In genomic region chr12:56629459-56630179, GRCh38 we compare ENCODE assay signal across 8 cellular contexts. TPM values are rescaled to one million over a fixed set of nuclear protein-coding genes. Genes with fewer than 3 reads are reported as not detected.
DNase-seq lines count a peak whose midpoint lies in the region; ATAC-seq and TF ChIP-seq lines count a peak whose summit lies in the region.

No MANE protein-coding gene starts in this region.

- no peaks in the 10 kb centered on the region for H3K9me3 Mint-ChIP-seq in activated naive CD4-positive, alpha-beta T cell treated with anti-CD3 and anti-CD28 coated beads, Interleukin-2, amount 50 U/mL, for 72 hours

- H3F3A ChIP-seq in PC-3 (ENCODE audit: low read length, unreplicated experiment) = no peaks in the 10 kb centered on the region

- under 1% methylated on average over 43 of the region's 46 CpGs for WGBS in prostate gland

- no peaks in the 10 kb centered on the region for H3K9me2 ChIP-seq in PC-3 (replicated peaks; ENCODE audit: low read length)

- peaks cover 6% of the 10 kb centered on the region; the same call in 1 of the 2 replicates for H4K20me1 ChIP-seq in PC-3 (ENCODE audit: low read length)

- peak overlapping the region; percentile 89 for H3K27ac ChIP-seq in AG04450 (ENCODE audit: low read depth, low read length)
- peak overlapping the region; percentile 53 for H3K27ac ChIP-seq in PC-3 (ENCODE audit: low read length)
- peak overlapping the region; percentile 98 for H3K27ac ChIP-seq in prostate gland

- BruUV-seq in PC-3 (replicated peaks; lab: Mats Ljungman, UMichigan) = no TSS peak

- POLR2A ChIA-PET in AG04450 (lab: Yijun Ruan, JAX) (interaction anchor here (0.6 to 1.5 kb wide), 3 partner anchors 7 to 37 kb away, joined by 4 to 5 read pairs (median 5); no protein-coding TSS in a partner anchor), PC-3 (lab: Charles Lee; ENCODE audit: unreplicated experiment) (no interaction called here)

- H3K4me2 ChIP-seq in PC-3 (ENCODE audit: low read length) = peak overlapping the region; percentile 87

- H3K27ac Mint-ChIP-seq in activated naive CD4-positive, alpha-beta T cell treated with anti-CD3 and anti-CD28 coated beads, Interleukin-2, amount 50 U/mL, for 72 hours = peak overlapping the region; percentile 70 to 95

- peaks cover 92% of the 10 kb centered on the region for H3K79me2 ChIP-seq in PC-3 (ENCODE audit: low read length)

- peaks cover 17 to 30% of the 10 kb centered on the region in 2 donors for H3K36me3 Mint-ChIP-seq in activated naive CD4-positive, alpha-beta T cell treated with anti-CD3 and anti-CD28 coated beads, Interleukin-2, amount 50 U/mL, for 72 hours

- no peaks in the 10 kb centered on the region for H3K27me3 ChIP-seq in AG04450 (ENCODE audit: control insufficient read depth, insufficient read depth, low read length)
- no peaks in the 10 kb centered on the region for H3K27me3 ChIP-seq in PC-3 (ENCODE audit: low read length)
- no peaks in the 10 kb centered on the region for H3K27me3 ChIP-seq in prostate gland (replicated peaks; ENCODE audit: insufficient read depth)

- peak; percentile 26 for ATAC-seq in PC-3
- peak; percentile 14 to 60 for ATAC-seq in activated naive CD4-positive, alpha-beta T cell treated with anti-CD3 and anti-CD28 coated beads, Interleukin-2, amount 50 U/mL, for 72 hours
- peak; percentile 41 to 55 for ATAC-seq in left cardiac atrium

- peaks cover 4% of the 10 kb centered on the region; the same call in 1 of the 2 replicates for H3K9me3 ChIP-seq in AG04450 (ENCODE audit: control insufficient read depth, insufficient read depth, low read length)
- H3K9me3 ChIP-seq in PC-3 (ENCODE audit: low read length) = no peaks in the 10 kb centered on the region
- no peaks in the 10 kb centered on the region for H3K9me3 ChIP-seq in prostate gland

- TF ChIP-seq CTCF in AG04450 (IDR thresholded peaks at IDR 0.05; ENCODE audit: low read depth, low read length) = no peak
- TF ChIP-seq CTCF in GM20000 (IDR thresholded peaks at IDR 0.05; ENCODE audit: extremely low read depth, missing control alignments) = no peak
- no peak for TF ChIP-seq CTCF in PC-3 (conservative IDR thresholded peaks at IDR 0.05; ENCODE audit: low read depth, low read length)
- TF ChIP-seq CTCF in prostate gland (IDR thresholded peaks at IDR 0.05) = no peak

- peak overlapping the region; percentile 85 for H2AFZ ChIP-seq in PC-3 (ENCODE audit: low read length)

- H3K9ac ChIP-seq in PC-3 (ENCODE audit: low read length) = peak overlapping the region; percentile 96

- DNase-seq in AG04450 (ENCODE audit: low read depth, low spot score) = no peak
- DNase-seq in GM20000 (ENCODE audit: low spot score) = peak; percentile 53
- DNase-seq in PC-3 = peak; percentile 18
- peak in 1 of 2 donors; percentile 83 for DNase-seq in activated naive CD4-positive, alpha-beta T cell treated with anti-CD3 and anti-CD28 coated beads, Interleukin-2, amount 50 U/mL, for 72 hours (ENCODE audit: low spot score in 2 of 2)
- DNase-seq in left cardiac atrium = peak; percentile 46
- no peak for DNase-seq in prostate gland (ENCODE audit: low spot score)
- DNase-seq in NCI-H345 (lab: John Stamatoyannopoulos, UW) = no peak
- no peak for DNase-seq in NCI-H1092 treated with DMSO at 0.1 percent for 48 hours (lab: John Stamatoyannopoulos, UW)

- H3K4me3 ChIP-seq in AG04450 (ENCODE audit: low read depth, low read length) (peak overlapping the region; percentile 90), PC-3 (ENCODE audit: low read length) (peak overlapping the region; percentile 99), prostate gland (peak overlapping the region; percentile 99)

- CTCF ChIA-PET in AG04450 (lab: Charles Lee) = interaction anchor here (0.5 to 1.6 kb wide), 4 partner anchors 9 to 372 kb away, joined by 3 to 6 read pairs (median 4); no protein-coding TSS in a partner anchor
- CTCF ChIA-PET in PC-3 (lab: Charles Lee) = no interaction called here

- H3K4me1 ChIP-seq in PC-3 (ENCODE audit: insufficient read depth, low read length) = peaks cover 37% of the 10 kb centered on the region
- peaks cover 21% of the 10 kb centered on the region for H3K4me1 ChIP-seq in prostate gland (replicated peaks)

- intact Hi-C loops in PC-3 (cut with micrococcal nuclease) (no loop called here), left cardiac atrium (cut with DNase I) (loop anchor here in 1 of 2 donors (5.0 kb wide), 1 partner anchor 107 kb away; the partner anchor contains the start of gene RBMS2), prostate gland (cut with DNase I) (loop anchor here (5.0 to 10.0 kb wide), 3 partner anchors 37 to 455 kb away; partner anchors contain the start of genes NAB2 and NACA)

- H3K36me3 ChIP-seq in PC-3 (ENCODE audit: low read depth, low read length) (peaks cover 10% of the 10 kb centered on the region; the same call in 1 of the 2 replicates), prostate gland (no peaks in the 10 kb centered on the region)

- TF ChIP-seq POLR2A in prostate gland (IDR thresholded peaks at IDR 0.05) = no peak

RNA-seq across cellular contexts. Expression of gene BAZ2A, which starts 0.5 kb away (rescaled TPM):
- 43.9 and 52.8 TPM in 2 replicates for polyA plus RNA-seq in AG04450 (2011; rRNA removed)
- 85.8 and 105 TPM in 2 replicates for polyA minus RNA-seq in AG04450 (2011; rRNA and poly(A)+ RNA removed)
- total RNA-seq in PC-3 (2014; rRNA removed) (33.8 and 43.0 TPM in 2 replicates), left cardiac atrium (10 to 100 TPM; 38.3 to 54.1 TPM), prostate gland (100 to 1,000 TPM in 1 of 2 donors, 10 to 100 TPM in 1; 48.7 to 143 TPM)
- total RNA-seq in activated naive CD4-positive, alpha-beta T cell treated with anti-CD3 and anti-CD28 coated beads, Interleukin-2, amount 50 U/mL, for 72 hours = 100 to 1,000 TPM in 1 of 2 donors, 10 to 100 TPM in 1; 92.0 to 113 TPM

RNA-seq across cellular contexts. Expression of gene ATP5F1B, which starts 16.2 kb away (rescaled TPM):
- 974 and 975 TPM in 2 replicates for polyA plus RNA-seq in AG04450 (2011; rRNA removed)
- 743 and 921 TPM in 2 replicates for polyA minus RNA-seq in AG04450 (2011; rRNA and poly(A)+ RNA removed)
- total RNA-seq in PC-3 (2014; rRNA removed) (981 and 1,046 TPM in 2 replicates), left cardiac atrium (1,000 to 10,000 TPM; 1,539 to 1,844 TPM), prostate gland (100 to 1,000 TPM; 372 to 401 TPM)
- 100 to 1,000 TPM; 788 to 897 TPM for total RNA-seq in activated naive CD4-positive, alpha-beta T cell treated with anti-CD3 and anti-CD28 coated beads, Interleukin-2, amount 50 U/mL, for 72 hours

RNA-seq across cellular contexts. Expression of gene PTGES3, which starts 58.5 kb away (rescaled TPM):
- polyA plus RNA-seq in AG04450 (2011; rRNA removed) = 80.1 and 112 TPM in 2 replicates
- 18.8 and 44.0 TPM in 2 replicates for polyA minus RNA-seq in AG04450 (2011; rRNA and poly(A)+ RNA removed)
- 165 and 172 TPM in 2 replicates for total RNA-seq in PC-3 (2014; rRNA removed)
- total RNA-seq in activated naive CD4-positive, alpha-beta T cell treated with anti-CD3 and anti-CD28 coated beads, Interleukin-2, amount 50 U/mL, for 72 hours = 100 to 1,000 TPM; 285 to 294 TPM
- total RNA-seq in left cardiac atrium = 100 to 1,000 TPM; 126 to 138 TPM
- total RNA-seq in prostate gland = 100 to 1,000 TPM in 1 of 2 donors, 10 to 100 TPM in 1; 94.6 to 125 TPM

Comparison
In these comparisons a context has a peak if more than half of its experiments do, and no peak if none do; other contexts are left out.
1. DNase-seq: peak in GM20000 (single experiment), PC-3 (single experiment) and left cardiac atrium (single experiment); none in AG04450 (single experiment), prostate gland (single experiment), NCI-H345 (single experiment) and NCI-H1092 treated with DMSO at 0.1 percent for 48 hours (single experiment).
2. Peak in every context shown above with its lines, with median percentiles within 50 percentile points of each other: H3K27ac ChIP-seq, H3K4me3 ChIP-seq and ATAC-seq.